Comparison of ENCODE assay signal across 1 cellular context in the genomic region with DNA sequence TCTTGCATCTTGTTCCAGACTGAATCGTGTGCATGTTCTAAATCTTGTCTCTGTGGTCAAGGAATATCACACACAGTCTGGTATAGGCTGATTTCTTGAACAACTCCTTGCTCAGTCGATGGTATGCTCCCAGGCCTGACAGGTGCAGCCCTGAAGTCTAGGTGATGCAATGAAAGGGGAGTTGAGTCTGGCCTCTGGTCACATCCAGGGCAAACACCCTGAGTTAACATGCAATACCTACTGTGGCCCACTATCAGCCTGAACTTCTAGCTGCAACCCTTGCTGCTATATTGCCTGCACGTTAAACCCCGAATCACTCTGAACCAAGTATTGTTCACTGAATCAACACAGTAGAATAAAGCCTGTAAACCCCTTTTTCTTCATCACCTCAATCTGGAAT.
TF ChIP-seq lines count a peak whose summit lies in the region.

No MANE protein-coding gene starts in this region.

TF ChIP-seq in GM23338, 12 proteins besides CTCF, POLR2A, EP300 and RAD21 (continued from another document):
- no peak for TF ChIP-seq ZNF462 (CRISPR knock-in tag; IDR thresholded peaks at IDR 0.05)
- TF ChIP-seq EZH2phosphoT487 (IDR thresholded peaks at IDR 0.05; ENCODE audit: unreplicated experiment): no peak
- TF ChIP-seq, protein P1, sequence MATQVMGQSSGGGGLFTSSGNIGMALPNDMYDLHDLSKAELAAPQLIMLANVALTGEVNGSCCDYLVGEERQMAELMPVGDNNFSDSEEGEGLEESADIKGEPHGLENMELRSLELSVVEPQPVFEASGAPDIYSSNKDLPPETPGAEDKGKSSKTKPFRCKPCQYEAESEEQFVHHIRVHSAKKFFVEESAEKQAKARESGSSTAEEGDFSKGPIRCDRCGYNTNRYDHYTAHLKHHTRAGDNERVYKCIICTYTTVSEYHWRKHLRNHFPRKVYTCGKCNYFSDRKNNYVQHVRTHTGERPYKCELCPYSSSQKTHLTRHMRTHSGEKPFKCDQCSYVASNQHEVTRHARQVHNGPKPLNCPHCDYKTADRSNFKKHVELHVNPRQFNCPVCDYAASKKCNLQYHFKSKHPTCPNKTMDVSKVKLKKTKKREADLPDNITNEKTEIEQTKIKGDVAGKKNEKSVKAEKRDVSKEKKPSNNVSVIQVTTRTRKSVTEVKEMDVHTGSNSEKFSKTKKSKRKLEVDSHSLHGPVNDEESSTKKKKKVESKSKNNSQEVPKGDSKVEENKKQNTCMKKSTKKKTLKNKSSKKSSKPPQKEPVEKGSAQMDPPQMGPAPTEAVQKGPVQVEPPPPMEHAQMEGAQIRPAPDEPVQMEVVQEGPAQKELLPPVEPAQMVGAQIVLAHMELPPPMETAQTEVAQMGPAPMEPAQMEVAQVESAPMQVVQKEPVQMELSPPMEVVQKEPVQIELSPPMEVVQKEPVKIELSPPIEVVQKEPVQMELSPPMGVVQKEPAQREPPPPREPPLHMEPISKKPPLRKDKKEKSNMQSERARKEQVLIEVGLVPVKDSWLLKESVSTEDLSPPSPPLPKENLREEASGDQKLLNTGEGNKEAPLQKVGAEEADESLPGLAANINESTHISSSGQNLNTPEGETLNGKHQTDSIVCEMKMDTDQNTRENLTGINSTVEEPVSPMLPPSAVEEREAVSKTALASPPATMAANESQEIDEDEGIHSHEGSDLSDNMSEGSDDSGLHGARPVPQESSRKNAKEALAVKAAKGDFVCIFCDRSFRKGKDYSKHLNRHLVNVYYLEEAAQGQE (IDR thresholded peaks at IDR 0.05; ENCODE audit: unreplicated experiment): no peak
- TF ChIP-seq ETS1 (IDR thresholded peaks at IDR 0.05): no peak
- no peak for TF ChIP-seq EZH2 (IDR thresholded peaks at IDR 0.05; ENCODE audit: low read depth, unreplicated experiment)
- TF ChIP-seq POLR2AphosphoS5 (IDR thresholded peaks at IDR 0.05; ENCODE audit: low read depth): no peak
- no peak for TF ChIP-seq ZNF114 (CRISPR knock-in tag; IDR thresholded peaks at IDR 0.05)
- TF ChIP-seq NANOG (IDR thresholded peaks at IDR 0.05; ENCODE audit: borderline replicate concordance): no peak
